20 cellular contexts compared by ENCODE assay signal in genomic region chr22:49730656-49731055, GRCh38.
DNase-seq lines count a peak whose midpoint lies in the region; ATAC-seq and TF ChIP-seq lines count a peak whose summit lies in the region.
"Had no signal": no experiment of that assay in that cellular context is flagged by ENCODE, and none has a peak within 500 bp of the region (broad histone marks: within the 10 kb centered on the region; RNA-seq: fewer than 3 reads in every experiment).

No MANE protein-coding gene starts in this region.

- H3K27ac Mint-ChIP-seq in activated CD4-positive, alpha-beta memory T cell treated with anti-CD3 and anti-CD28 coated beads, Interleukin-2, amount 10 ng/mL, durations not matched to agents 7 days and 5 days, result no peak overlapping the region
- H3K27ac Mint-ChIP-seq in activated CD4-positive, alpha-beta memory T cell treated with anti-CD3 and anti-CD28 coated beads for 36 hours, result no peak overlapping the region
- H3K27ac Mint-ChIP-seq in glutamatergic neuron (ENCODE audit: unreplicated experiment) (peak overlapping the region; percentile 30), osteocyte (ENCODE audit: unreplicated experiment) (no peak overlapping the region), type B pancreatic cell (no peak overlapping the region)
- no peak overlapping the region for H3K27ac Mint-ChIP-seq in activated naive CD4-positive, alpha-beta T cell treated with anti-CD3 and anti-CD28 coated beads, Interleukin-2, amount 50 U/mL, for 72 hours
- H3K27ac Mint-ChIP-seq: B cell; CD8-positive, alpha-beta T cell; GM23338; H9 had no signal

- no peaks in the 10 kb centered on the region for H3K9me3 Mint-ChIP-seq in activated CD4-positive, alpha-beta memory T cell treated with anti-CD3 and anti-CD28 coated beads, Interleukin-2, amount 10 ng/mL, durations not matched to agents 7 days and 5 days
- no peaks in the 10 kb centered on the region for H3K9me3 Mint-ChIP-seq in activated CD4-positive, alpha-beta memory T cell treated with anti-CD3 and anti-CD28 coated beads for 36 hours
- H3K9me3 Mint-ChIP-seq in glutamatergic neuron (ENCODE audit: unreplicated experiment) (peaks cover 26% of the 10 kb centered on the region), osteocyte (ENCODE audit: unreplicated experiment) (peaks cover 10% of the 10 kb centered on the region), type B pancreatic cell (peaks cover 4% of the 10 kb centered on the region)
- peaks cover 0 to 7% of the 10 kb centered on the region in 2 donors for H3K9me3 Mint-ChIP-seq in activated naive CD4-positive, alpha-beta T cell treated with anti-CD3 and anti-CD28 coated beads, Interleukin-2, amount 50 U/mL, for 72 hours
- H3K9me3 Mint-ChIP-seq: CD8-positive, alpha-beta T cell had no signal

- no peak for TF ChIP-seq CTCF in glutamatergic neuron (IDR thresholded peaks at IDR 0.05; ENCODE audit: partially characterized antibody, unreplicated experiment)
- TF ChIP-seq CTCF in osteocyte (IDR thresholded peaks at IDR 0.05), result no peak
- no peak for TF ChIP-seq CTCF in type B pancreatic cell (conservative IDR thresholded peaks at IDR 0.05)

- peaks cover 56% of the 10 kb centered on the region for H3K27me3 Mint-ChIP-seq in activated CD4-positive, alpha-beta memory T cell treated with anti-CD3 and anti-CD28 coated beads, Interleukin-2, amount 10 ng/mL, durations not matched to agents 7 days and 5 days
- H3K27me3 Mint-ChIP-seq in activated CD4-positive, alpha-beta memory T cell treated with anti-CD3 and anti-CD28 coated beads for 36 hours, result peaks cover 54% of the 10 kb centered on the region
- H3K27me3 Mint-ChIP-seq in glutamatergic neuron (ENCODE audit: unreplicated experiment) (peaks cover 11% of the 10 kb centered on the region), osteocyte (ENCODE audit: unreplicated experiment) (peaks cover 26% of the 10 kb centered on the region), type B pancreatic cell (peaks cover 70% of the 10 kb centered on the region)

- peaks cover 2% of the 10 kb centered on the region for H3K4me1 Mint-ChIP-seq in activated CD4-positive, alpha-beta memory T cell treated with anti-CD3 and anti-CD28 coated beads, Interleukin-2, amount 10 ng/mL, durations not matched to agents 7 days and 5 days
- peaks cover 11% of the 10 kb centered on the region for H3K4me1 Mint-ChIP-seq in activated CD4-positive, alpha-beta memory T cell treated with anti-CD3 and anti-CD28 coated beads for 36 hours (ENCODE audit: low read depth)
- H3K4me1 Mint-ChIP-seq in glutamatergic neuron (ENCODE audit: low read depth, unreplicated experiment), result no peaks in the 10 kb centered on the region
- H3K4me1 Mint-ChIP-seq in osteocyte (ENCODE audit: unreplicated experiment), result no peaks in the 10 kb centered on the region
- no peaks in the 10 kb centered on the region for H3K4me1 Mint-ChIP-seq in type B pancreatic cell (ENCODE audit: unreplicated experiment)
- H3K4me1 Mint-ChIP-seq: B cell had no signal

- intact Hi-C loops in activated CD4-positive, alpha-beta memory T cell treated with anti-CD3 and anti-CD28 coated beads for 36 hours (cut with micrococcal nuclease), result no loop called here

- CTCF ChIA-PET in activated CD4-positive, alpha-beta memory T cell treated with anti-CD3 and anti-CD28 coated beads, Interleukin-2, amount 10 ng/mL, durations not matched to agents 7 days and 5 days (lab: Charles Lee), result no interaction called here
- CTCF ChIA-PET in activated CD4-positive, alpha-beta memory T cell treated with anti-CD3 and anti-CD28 coated beads for 36 hours (lab: Charles Lee), result no interaction called here

- no peak overlapping the region for H3K4me3 Mint-ChIP-seq in activated CD4-positive, alpha-beta memory T cell treated with anti-CD3 and anti-CD28 coated beads, Interleukin-2, amount 10 ng/mL, durations not matched to agents 7 days and 5 days
- no peak overlapping the region for H3K4me3 Mint-ChIP-seq in activated CD4-positive, alpha-beta memory T cell treated with anti-CD3 and anti-CD28 coated beads for 36 hours
- H3K4me3 Mint-ChIP-seq in glutamatergic neuron (ENCODE audit: unreplicated experiment) (no peak overlapping the region), osteocyte (ENCODE audit: unreplicated experiment) (no peak overlapping the region), type B pancreatic cell (no peak overlapping the region)
- H3K4me3 Mint-ChIP-seq: B cell; CD8-positive, alpha-beta T cell; GM23338; H9 had no signal

- DNase-seq in activated CD4-positive, alpha-beta memory T cell treated with anti-CD3 and anti-CD28 coated beads, Interleukin-2, amount 10 ng/mL, durations not matched to agents 7 days and 5 days, result peak; percentile 2
- DNase-seq in activated CD4-positive, alpha-beta memory T cell treated with anti-CD3 and anti-CD28 coated beads for 36 hours, result no peak
- DNase-seq in glutamatergic neuron (no peak), osteocyte (ENCODE audit: extremely low spot score, unreplicated experiment) (peak; percentile 53), type B pancreatic cell (ENCODE audit: extremely low spot score, unreplicated experiment) (peak; percentile 8), SKM-1 treated with dmso at 0.1 percent for 144 hours (lab: John Stamatoyannopoulos, UW; ENCODE audit: unreplicated experiment) (no peak)
- no peak for DNase-seq in NK-92 treated with Interleukin-12 subunit alpha and Interleukin-12 subunit beta, amount 100 ng/mL, for 24 hours (lab: John Stamatoyannopoulos, UW)
- no peak for DNase-seq in activated naive CD4-positive, alpha-beta T cell treated with anti-CD3 and anti-CD28 coated beads, Interleukin-2, amount 50 U/mL, for 72 hours (ENCODE audit: low spot score in 2 of 2)
- DNase-seq: Caco-2; CD4-positive, CD25-positive, alpha-beta regulatory T cell; CD8-positive, alpha-beta T cell; DMS 273 treated with DMSO at 0.1 percent for 48 hours; DMS79; EL; GDM1; H9 had no signal

- POLR2A ChIA-PET in activated CD4-positive, alpha-beta memory T cell treated with anti-CD3 and anti-CD28 coated beads, Interleukin-2, amount 10 ng/mL, durations not matched to agents 7 days and 5 days (lab: Charles Lee), result no interaction called here
- POLR2A ChIA-PET in activated CD4-positive, alpha-beta memory T cell treated with anti-CD3 and anti-CD28 coated beads for 36 hours (lab: Charles Lee), result no interaction called here

- ATAC-seq in activated naive CD4-positive, alpha-beta T cell treated with anti-CD3 and anti-CD28 coated beads, Interleukin-2, amount 50 U/mL, for 72 hours, result no peak
- ATAC-seq: CD8-positive, alpha-beta T cell; GM12878; GM23338; HCT116 had no signal

- H3K36me3 Mint-ChIP-seq in activated CD4-positive, alpha-beta memory T cell treated with anti-CD3 and anti-CD28 coated beads, Interleukin-2, amount 10 ng/mL, durations not matched to agents 7 days and 5 days (ENCODE audit: low read depth), result no peaks in the 10 kb centered on the region
- H3K36me3 Mint-ChIP-seq in activated CD4-positive, alpha-beta memory T cell treated with anti-CD3 and anti-CD28 coated beads for 36 hours, result no peaks in the 10 kb centered on the region
- peaks cover 16% of the 10 kb centered on the region for H3K36me3 Mint-ChIP-seq in glutamatergic neuron (ENCODE audit: unreplicated experiment)
- no peaks in the 10 kb centered on the region for H3K36me3 Mint-ChIP-seq in osteocyte (ENCODE audit: unreplicated experiment)
- no peaks in the 10 kb centered on the region for H3K36me3 Mint-ChIP-seq in type B pancreatic cell
- H3K36me3 Mint-ChIP-seq in activated naive CD4-positive, alpha-beta T cell treated with anti-CD3 and anti-CD28 coated beads, Interleukin-2, amount 50 U/mL, for 72 hours, result no peaks in the 10 kb centered on the region
- H3K36me3 Mint-ChIP-seq: CD4-positive, CD25-positive, alpha-beta regulatory T cell; CD8-positive, alpha-beta T cell had no signal

Comparison
In these comparisons a context has a peak if more than half of its experiments do, and no peak if none do; other contexts are left out.
1. DNase-seq: peak in activated CD4-positive, alpha-beta memory T cell treated with anti-CD3 and anti-CD28 coated beads, Interleukin-2, amount 10 ng/mL, durations not matched to agents 7 days and 5 days (single experiment), osteocyte (single experiment) and type B pancreatic cell (single experiment); none in activated CD4-positive, alpha-beta memory T cell treated with anti-CD3 and anti-CD28 coated beads for 36 hours (single experiment), glutamatergic neuron (single experiment), NK-92 treated with Interleukin-12 subunit alpha and Interleukin-12 subunit beta, amount 100 ng/mL, for 24 hours (single experiment), SKM-1 treated with dmso at 0.1 percent for 144 hours (single experiment) and activated naive CD4-positive, alpha-beta T cell treated with anti-CD3 and anti-CD28 coated beads, Interleukin-2, amount 50 U/mL, for 72 hours (0 of 2).